ENCODE assay signal across 8 cellular contexts in the genomic region with DNA sequence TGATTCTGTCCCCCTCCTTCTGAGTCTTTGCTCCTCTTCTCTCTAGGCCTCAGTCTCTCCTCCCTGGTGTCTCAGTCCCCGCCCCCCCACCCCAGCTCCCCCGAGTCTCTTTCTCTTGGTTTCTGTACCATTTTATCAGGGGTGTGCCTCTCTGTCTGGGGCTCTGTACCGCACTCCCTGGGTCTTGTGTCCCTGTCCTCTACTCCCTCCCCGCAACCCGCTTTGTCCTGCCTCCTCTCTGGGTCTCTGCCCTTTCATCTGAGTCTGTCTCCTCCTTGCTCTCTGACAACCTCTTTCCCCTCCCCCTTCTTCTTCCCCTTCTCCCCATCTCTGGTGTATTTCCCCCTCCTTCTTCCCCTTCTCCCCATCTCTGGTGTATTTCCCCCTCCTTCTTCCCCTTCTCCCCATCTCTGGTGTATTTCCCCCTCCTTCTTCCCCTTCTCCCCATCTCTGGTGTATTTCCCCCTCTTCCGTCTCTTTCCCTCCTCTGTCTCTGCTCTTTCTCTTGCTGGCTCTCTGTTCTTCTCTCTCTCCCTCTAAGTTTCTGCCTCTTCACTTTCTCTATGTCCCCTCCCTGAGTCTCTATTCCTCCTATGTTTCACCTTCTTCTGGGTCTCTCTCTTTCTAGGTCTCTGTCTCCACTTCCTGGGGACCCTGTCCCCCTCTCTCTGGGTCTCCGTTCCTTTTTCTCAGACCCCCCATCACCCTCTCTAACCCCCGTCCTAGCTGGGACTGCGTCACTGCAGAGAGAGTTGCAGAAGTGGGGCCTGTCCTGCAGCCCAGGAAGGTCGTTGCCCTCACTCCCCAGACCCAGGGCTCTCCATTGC. TPM values are rescaled to one million over a fixed set of nuclear protein-coding genes. Genes with fewer than 3 reads are reported as not detected.
DNase-seq lines count a peak whose midpoint lies in the region; ATAC-seq and TF ChIP-seq lines count a peak whose summit lies in the region.

No MANE protein-coding gene starts in this region.

- H3K9me3 Mint-ChIP-seq in activated CD8-positive, alpha-beta T cell treated with anti-CD3 and anti-CD28 coated beads for 36 hours: peaks cover 7% of the 10 kb centered on the region

- intact Hi-C loops in left ventricle myocardium superior (cut with micrococcal nuclease): no loop called here
- intact Hi-C loops in activated CD8-positive, alpha-beta T cell treated with anti-CD3 and anti-CD28 coated beads for 36 hours (cut with micrococcal nuclease): no loop called here
- intact Hi-C loops in right lobe of liver (cut with DNase I): no loop called here
- intact Hi-C loops in upper lobe of right lung (cut with DNase I): no loop called here

- CTCF ChIA-PET in activated CD8-positive, alpha-beta T cell treated with anti-CD3 and anti-CD28 coated beads for 36 hours (lab: Charles Lee): interaction anchor here (1.0 kb wide), 1 partner anchor 195 kb away, joined by 3 read pairs; no protein-coding TSS in a partner anchor
- CTCF ChIA-PET in RWPE1 (lab: Yijun Ruan, JAX): no interaction called here

- H3K4me1 Mint-ChIP-seq in activated CD8-positive, alpha-beta T cell treated with anti-CD3 and anti-CD28 coated beads for 36 hours (ENCODE audit: low read depth): peaks cover 68% of the 10 kb centered on the region

- H3K9me3 ChIP-seq in right atrium auricular region (no peaks in the 10 kb centered on the region), right lobe of liver (no peaks in the 10 kb centered on the region), upper lobe of right lung (no peaks in the 10 kb centered on the region)

- H3K36me3 ChIP-seq in right atrium auricular region (no peaks in the 10 kb centered on the region), right lobe of liver (no peaks in the 10 kb centered on the region), upper lobe of right lung (no peaks in the 10 kb centered on the region)

- H3K4me3 Mint-ChIP-seq in activated CD8-positive, alpha-beta T cell treated with anti-CD3 and anti-CD28 coated beads for 36 hours: peak overlapping the region; percentile 56

- no peak for TF ChIP-seq CTCF in right atrium auricular region (IDR thresholded peaks at IDR 0.05)
- TF ChIP-seq CTCF in activated CD8-positive, alpha-beta T cell treated with anti-CD3 and anti-CD28 coated beads for 36 hours (IDR thresholded peaks at IDR 0.05): no peak
- no peak for TF ChIP-seq CTCF in right lobe of liver (IDR thresholded peaks at IDR 0.05)
- TF ChIP-seq CTCF in upper lobe of right lung (IDR thresholded peaks at IDR 0.05): no peak
- TF ChIP-seq CTCF in RWPE1 (conservative IDR thresholded peaks at IDR 0.05; ENCODE audit: low read depth): no peak

- H3K4me3 ChIP-seq in right atrium auricular region: peak overlapping the region; percentile 41 to 49
- peak overlapping the region; percentile 34 to 48 (median 38) for H3K4me3 ChIP-seq in right lobe of liver
- H3K4me3 ChIP-seq in upper lobe of right lung: peak overlapping the region; percentile 45

- ATAC-seq in left ventricle myocardium superior (no peak), right lobe of liver (no peak), upper lobe of right lung (no peak), HG03565 (IDR thresholded peaks at IDR 0.05; ENCODE audit: unreplicated experiment) (no peak)
- ATAC-seq in activated CD8-positive, alpha-beta T cell treated with anti-CD3 and anti-CD28 coated beads for 36 hours: no peak

- H3K4me1 ChIP-seq in right atrium auricular region (peaks cover 0 to 42% of the 10 kb centered on the region in 2 donors), right lobe of liver (peaks cover 0 to 23% (median 2%) of the 10 kb centered on the region in 4 donors), upper lobe of right lung (peaks cover 23% of the 10 kb centered on the region)

- TF ChIP-seq POLR2A in right lobe of liver (IDR thresholded peaks at IDR 0.05): no peak

- H3K27me3 ChIP-seq in right atrium auricular region: no peaks in the 10 kb centered on the region
- H3K27me3 ChIP-seq in right lobe of liver: no peaks in the 10 kb centered on the region
- H3K27me3 ChIP-seq in upper lobe of right lung: peaks cover 10% of the 10 kb centered on the region

- no peak for DNase-seq in right atrium auricular region (ENCODE audit: low spot score)
- no peak for DNase-seq in left ventricle myocardium superior
- DNase-seq in activated CD8-positive, alpha-beta T cell treated with anti-CD3 and anti-CD28 coated beads for 36 hours: no peak
- peak in 1 of 3 donors; percentile 38 for DNase-seq in right lobe of liver
- DNase-seq in upper lobe of right lung: peak; percentile 50
- no peak for DNase-seq in RWPE1 (ENCODE audit: low spot score)
- no peak for DNase-seq in NCI-H2029 treated with DMSO at 0.1 percent for 48 hours (lab: John Stamatoyannopoulos, UW)

- peak overlapping the region; percentile 82 to 88 for H3K27ac ChIP-seq in right atrium auricular region
- no peak overlapping the region for H3K27ac ChIP-seq in right lobe of liver
- H3K27ac ChIP-seq in upper lobe of right lung: peak overlapping the region; percentile 83
- no peak overlapping the region for H3K27ac ChIP-seq in RWPE1

- H3K36me3 Mint-ChIP-seq in activated CD8-positive, alpha-beta T cell treated with anti-CD3 and anti-CD28 coated beads for 36 hours (ENCODE audit: low read depth): peaks cover 10% of the 10 kb centered on the region

- H3K27me3 Mint-ChIP-seq in activated CD8-positive, alpha-beta T cell treated with anti-CD3 and anti-CD28 coated beads for 36 hours: peaks cover 67% of the 10 kb centered on the region

- H3K27ac Mint-ChIP-seq in activated CD8-positive, alpha-beta T cell treated with anti-CD3 and anti-CD28 coated beads for 36 hours: peak overlapping the region; percentile 45

- WGBS in right lobe of liver (ENCODE audit: insufficient coverage, low coverage, low lambda C conversion rate, missing lambda C conversion rate): 22% methylated on average over 10 of the region's 10 CpGs

- POLR2A ChIA-PET in activated CD8-positive, alpha-beta T cell treated with anti-CD3 and anti-CD28 coated beads for 36 hours (lab: Charles Lee): no interaction called here
- POLR2A ChIA-PET in RWPE1 (lab: Yijun Ruan, JAX; ENCODE audit: low non-redundant PET): interaction anchor here (0.6 kb wide), 1 partner anchor 11 kb away, joined by 3 read pairs; no protein-coding TSS in a partner anchor

RNA-seq across cellular contexts. Expression of gene KCNC3, which starts 2.2 kb away (rescaled TPM):
- total RNA-seq in right atrium auricular region (1 to 10 TPM; 1.4 to 2.0 TPM), left ventricle myocardium superior (2.5 TPM), right lobe of liver (1 to 10 TPM in 5 of 6 experiments, under 1 TPM in 1; 0.92 to 3.0 (median 2.3) TPM), upper lobe of right lung (12.8 TPM)
- under 1 TPM; 0.77 to 0.81 TPM for total RNA-seq in activated CD8-positive, alpha-beta T cell treated with anti-CD3 and anti-CD28 coated beads for 36 hours

RNA-seq across cellular contexts. Expression of gene NAPSA, which starts 34.0 kb away (rescaled TPM):
- total RNA-seq in right atrium auricular region: under 1 TPM in 1 of 2 donors, not detected in 1; 0.31 TPM
- 0.32 TPM for total RNA-seq in left ventricle myocardium superior
- 10 to 100 TPM; 18.3 to 20.0 TPM for total RNA-seq in activated CD8-positive, alpha-beta T cell treated with anti-CD3 and anti-CD28 coated beads for 36 hours
- 1 to 10 TPM in 3 of 6 experiments, under 1 TPM in 3; 0.19 to 2.2 (median 1.0) TPM for total RNA-seq in right lobe of liver
- 1,895 TPM for total RNA-seq in upper lobe of right lung

RNA-seq across cellular contexts. Expression of gene NR1H2, which starts 44.9 kb away (rescaled TPM):
- total RNA-seq in right atrium auricular region: 100 to 1,000 TPM in 1 of 2 donors, 10 to 100 TPM in 1; 97.0 to 121 TPM
- total RNA-seq in left ventricle myocardium superior: 76.5 TPM
- 10 to 100 TPM; 50.9 to 52.3 TPM for total RNA-seq in activated CD8-positive, alpha-beta T cell treated with anti-CD3 and anti-CD28 coated beads for 36 hours
- 10 to 100 TPM; 23.6 to 57.9 (median 33.8) TPM for total RNA-seq in right lobe of liver
- total RNA-seq in upper lobe of right lung: 101 TPM

RNA-seq across cellular contexts. Expression of gene POLD1, which starts 52.7 kb away (rescaled TPM):
- 1 to 10 TPM; 5.9 to 10.0 TPM for total RNA-seq in right atrium auricular region
- total RNA-seq in left ventricle myocardium superior: 10.6 TPM
- 100 to 1,000 TPM; 214 to 215 TPM for total RNA-seq in activated CD8-positive, alpha-beta T cell treated with anti-CD3 and anti-CD28 coated beads for 36 hours
- 10 to 100 TPM in 2 of 6 experiments, 1 to 10 TPM in 4; 6.2 to 13.1 (median 9.2) TPM for total RNA-seq in right lobe of liver
- 34.4 TPM for total RNA-seq in upper lobe of right lung

Comparison
In these comparisons a context has a peak if more than half of its experiments do, and no peak if none do; other contexts are left out.
1. H3K27ac ChIP-seq: peak in right atrium auricular region (2 of 2) and upper lobe of right lung (single experiment); none in right lobe of liver (0 of 3) and RWPE1 (single experiment).
2. RNA of gene NAPSA, which starts 34.0 kb away (total RNA-seq): 1,895 TPM in upper lobe of right lung (single experiment); 18.3 to 20.0 TPM in activated CD8-positive, alpha-beta T cell treated with anti-CD3 and anti-CD28 coated beads for 36 hours, 0.19 to 2.2 TPM in right lobe of liver, 0.32 TPM in left ventricle myocardium superior (single experiment) and 0.31 TPM in right atrium auricular region; every median in the first group is over 10 times any median in the second.
3. Peak in every context shown above with its lines, with median percentiles within 50 percentile points of each other: H3K4me3 ChIP-seq.